Comparison of ENCODE assay signal across 11 cellular contexts in genomic region chr12:26088999-26089398, GRCh38. TPM values are rescaled to one million over a fixed set of nuclear protein-coding genes. Genes with fewer than 3 reads are reported as not detected.
DNase-seq lines count a peak whose midpoint lies in the region; ATAC-seq and TF ChIP-seq lines count a peak whose summit lies in the region.
"Had no signal": no experiment of that assay in that cellular context is flagged by ENCODE, and none has a peak within 500 bp of the region (broad histone marks: within the 10 kb centered on the region; RNA-seq: fewer than 3 reads in every experiment).

No MANE protein-coding gene starts in this region.

- H3K4me3 ChIP-seq in choroid plexus epithelial cell (ENCODE audit: low read depth, low read length) (no peak overlapping the region), osteoblast (ENCODE audit: insufficient read depth, low read length) (no peak overlapping the region)

- DNase-seq in choroid plexus epithelial cell (ENCODE audit: low read depth) (peak; percentile 35), osteoblast (ENCODE audit: insufficient read length, low spot score, missing footprints) (no peak), NK-92 (lab: John Stamatoyannopoulos, UW; ENCODE audit: unreplicated experiment) (no peak), T-helper 9 cell (no peak)
- DNase-seq in central memory CD4-positive, alpha-beta T cell = no peak
- DNase-seq: caudate nucleus, posterior cingulate gyrus had no signal

- H3K4me1 ChIP-seq in osteoblast (ENCODE audit: insufficient read depth, low read length) = peaks cover 6% of the 10 kb centered on the region

- no peaks in the 10 kb centered on the region for H3K79me2 ChIP-seq in osteoblast (ENCODE audit: insufficient read depth, low read length)

- TF ChIP-seq CTCF in choroid plexus epithelial cell (conservative IDR thresholded peaks at IDR 0.05; ENCODE audit: low read depth, low read length) = no peak
- no peak for TF ChIP-seq CTCF in osteoblast (IDR thresholded peaks at IDR 0.05; ENCODE audit: extremely low read depth, low read depth, low read length)

- no peaks in the 10 kb centered on the region for H3K9me3 ChIP-seq in osteoblast (ENCODE audit: low read depth, low read length)

- no peaks in the 10 kb centered on the region for H4K20me1 ChIP-seq in osteoblast (ENCODE audit: insufficient read depth, low read length)

- H2AFZ ChIP-seq in osteoblast (ENCODE audit: low read length) = no peak overlapping the region

- no peaks in the 10 kb centered on the region for H3K36me3 ChIP-seq in osteoblast (ENCODE audit: insufficient read depth, low read length)

- no peak overlapping the region for H3K4me2 ChIP-seq in osteoblast (ENCODE audit: insufficient read depth, low read length)

- H3K27me3 ChIP-seq in osteoblast (ENCODE audit: insufficient read depth, low read length) = no peaks in the 10 kb centered on the region

- no peak overlapping the region for H3K27ac ChIP-seq in osteoblast (ENCODE audit: low read depth, low read length)

- ATAC-seq in GM18502 (IDR thresholded peaks at IDR 0.05; ENCODE audit: poor library complexity, unreplicated experiment) = peak; percentile 100
- peak; percentile 98 for ATAC-seq in GM21360 (IDR thresholded peaks at IDR 0.05; ENCODE audit: unreplicated experiment)
- ATAC-seq in HG03108 (IDR thresholded peaks at IDR 0.05; ENCODE audit: unreplicated experiment) = peak; percentile 96

RNA-seq across cellular contexts. Expression of gene BHLHE41, which starts 35.8 kb away (rescaled TPM):
- 4.3 and 4.7 TPM in 2 replicates for total RNA-seq in osteoblast
- total RNA-seq: activated CD8-positive, alpha-beta memory T cell treated with anti-CD3 and anti-CD28 coated beads for 36 hours had no signal
